28 cellular contexts compared by ENCODE assay signal in genomic region chrX:45447995-45448394, GRCh38.
"Had no signal": no experiment of that assay in that cellular context is flagged by ENCODE, and none has a peak within 500 bp of the region (broad histone marks: within the 10 kb centered on the region; RNA-seq: fewer than 3 reads in every experiment).

No MANE protein-coding gene starts in this region.

- H3K9me3 Mint-ChIP-seq: naive thymus-derived CD8-positive, alpha-beta T cell; stimulated activated naive B cell treated with anti-CD40 and anti-IgM and Interleukin-4, amounts not matched to agents 10 μg/mL and 1 μg/mL and 100 μg/mL, for 72 hours; stimulated activated naive CD8-positive, alpha-beta T cell treated with anti-CD3 and anti-CD28 coated beads, Interleukin-15, Interleukin-2, amounts not matched to agents 100 ng/mL and 50 ng/mL, for 24 hours had no signal

- H3K9me3 ChIP-seq: left lung, lower lobe of right lung, pancreas, prostate gland, suprapubic skin, thoracic aorta, tibial artery, upper lobe of right lung had no signal

- H3K4me1 Mint-ChIP-seq: nephron, neural crest cell had no signal

- H3K4me1 ChIP-seq: left lung, lower lobe of right lung, pancreas, prostate gland, suprapubic skin, tibial artery, upper lobe of right lung had no signal

- H3K27ac Mint-ChIP-seq: naive thymus-derived CD8-positive, alpha-beta T cell; nephron; stimulated activated naive B cell treated with anti-CD40 and anti-IgM and Interleukin-4, amounts not matched to agents 10 μg/mL and 1 μg/mL and 100 μg/mL, for 72 hours; stimulated activated naive CD8-positive, alpha-beta T cell treated with anti-CD3 and anti-CD28 coated beads, Interleukin-15, Interleukin-2, amounts not matched to agents 100 ng/mL and 50 ng/mL, for 24 hours had no signal

- H3K27ac ChIP-seq: left lung, lower lobe of right lung, pancreas, prostate gland, skin epidermis, suprapubic skin, thoracic aorta, tibial artery, upper lobe of right lung had no signal

- H3K27me3 Mint-ChIP-seq: stimulated activated naive CD8-positive, alpha-beta T cell treated with anti-CD3 and anti-CD28 coated beads, Interleukin-15, Interleukin-2, amounts not matched to agents 100 ng/mL and 50 ng/mL, for 24 hours had no signal

- ATAC-seq: left colon; left lung; lower lobe of right lung; naive thymus-derived CD8-positive, alpha-beta T cell; pancreas; right cardiac atrium; sciatic nerve; stimulated activated naive B cell treated with anti-CD40 and anti-IgM and Interleukin-4, amounts not matched to agents 10 μg/mL and 1 μg/mL and 100 μg/mL, for 72 hours; upper lobe of right lung had no signal

- H3K27me3 ChIP-seq: left lung, pancreas, suprapubic skin, tibial artery, upper lobe of right lung had no signal

- H3K4me3 ChIP-seq: left lung, lower lobe of right lung, pancreas, prostate gland, skin epidermis, suprapubic skin, thoracic aorta, tibial artery, upper lobe of right lung had no signal

- DNase-seq: hippocampal formation; left colon; left lung; lower lobe of right lung; mammary epithelial cell; mesenchymal stem cell; naive thymus-derived CD8-positive, alpha-beta T cell; nucleus accumbens; pancreas; posterior cingulate gyrus; retina; right cardiac atrium; stimulated activated CD4-positive, alpha-beta T cell treated with anti-CD3 and anti-CD28 coated beads, Interleukin-12 subunit alpha, Interleukin-12 subunit beta, amount 100 ng/mL, for 4 hours; stimulated activated CD4-positive, alpha-beta T cell treated with anti-CD3 and anti-CD28 coated beads, Interleukin-15, amount 100 ng/mL, for 24 hours; stimulated activated CD4-positive, alpha-beta T cell treated with anti-CD3 and anti-CD28 coated beads, Interleukin-2, amount 100 ng/mL, for 24 hours; stimulated activated CD4-positive, alpha-beta T cell treated with anti-CD3 and anti-CD28 coated beads, Interleukin-4, amount 100 ng/mL, for 1 hour; stimulated activated naive B cell treated with anti-CD40 and anti-IgM and Interleukin-4, amounts not matched to agents 10 μg/mL and 1 μg/mL and 100 μg/mL, for 72 hours; tibial artery; trophoblast cell; upper lobe of right lung had no signal

- H3K4me3 Mint-ChIP-seq: naive thymus-derived CD8-positive, alpha-beta T cell; nephron; neural crest cell; stimulated activated naive B cell treated with anti-CD40 and anti-IgM and Interleukin-4, amounts not matched to agents 10 μg/mL and 1 μg/mL and 100 μg/mL, for 72 hours; stimulated activated naive CD8-positive, alpha-beta T cell treated with anti-CD3 and anti-CD28 coated beads, Interleukin-15, Interleukin-2, amounts not matched to agents 100 ng/mL and 50 ng/mL, for 24 hours had no signal

- H3K36me3 ChIP-seq: left lung, lower lobe of right lung, pancreas, prostate gland, suprapubic skin, thoracic aorta, tibial artery, upper lobe of right lung had no signal

- H3K36me3 Mint-ChIP-seq: naive thymus-derived CD8-positive, alpha-beta T cell; stimulated activated naive B cell treated with anti-CD40 and anti-IgM and Interleukin-4, amounts not matched to agents 10 μg/mL and 1 μg/mL and 100 μg/mL, for 72 hours had no signal
